6 cellular contexts compared by ENCODE assay signal in genomic region chr9:94277029-94277428, GRCh38. TPM values are rescaled to one million over a fixed set of nuclear protein-coding genes. Genes with fewer than 3 reads are reported as not detected.
"Had no signal": no experiment of that assay in that cellular context is flagged by ENCODE, and none has a peak within 500 bp of the region (broad histone marks: within the 10 kb centered on the region; RNA-seq: fewer than 3 reads in every experiment).

No MANE protein-coding gene starts in this region.

RNA-seq across cellular contexts. Expression of gene NUTM2F, which starts 51.4 kb away (rescaled TPM):
- total RNA-seq: HT1080, IMR-90, NCI-H460, SK-MEL-5 had no signal
- polyA plus RNA-seq: HepG2, IMR-90, SK-N-SH had no signal
